In genomic region chr19:18046066-18046718, GRCh38 we compare ENCODE assay signal across 1 cellular context.
TF ChIP-seq lines count a peak whose summit lies in the region.

No MANE protein-coding gene starts in this region.

TF ChIP-seq in GM23338, 12 proteins besides CTCF, POLR2A, EP300 and RAD21 (continued from another document):
- TF ChIP-seq ZNF462 (CRISPR knock-in tag; IDR thresholded peaks at IDR 0.05): no peak
- TF ChIP-seq EZH2 (IDR thresholded peaks at IDR 0.05; ENCODE audit: low read depth, unreplicated experiment): no peak
- TF ChIP-seq CREB1 (CRISPR knock-in tag; IDR thresholded peaks at IDR 0.05; ENCODE audit: low read depth): no peak
